ENCODE assay signal across 6 cellular contexts in genomic region chr22:24553597-24554315, GRCh38. TPM values are rescaled to one million over a fixed set of nuclear protein-coding genes. Genes with fewer than 3 reads are reported as not detected.
DNase-seq lines count a peak whose midpoint lies in the region; ATAC-seq and TF ChIP-seq lines count a peak whose summit lies in the region.

No MANE protein-coding gene starts in this region.

- H4K91ac ChIP-seq in H9 (ENCODE audit: insufficient read length, low read depth, low read length) = no peak overlapping the region

- H2BK5ac ChIP-seq in H9 (ENCODE audit: insufficient read length, low read length) = no peak overlapping the region

- H2BK15ac ChIP-seq in H9 (ENCODE audit: low read depth, low read length) = no peak overlapping the region

- no peak overlapping the region for H2BK120ac ChIP-seq in H9 (ENCODE audit: low read depth, low read length, poor library complexity, severe bottlenecking)

- H3T11ph ChIP-seq in H9 (ENCODE audit: low read length) = no peak overlapping the region

- no peak overlapping the region for H2AK5ac ChIP-seq in H9 (ENCODE audit: insufficient read length, low read length)

- H3K18ac ChIP-seq in H9 (ENCODE audit: insufficient read length, low read depth, low read length) = no peak overlapping the region

- H3K4me1 Mint-ChIP-seq in H9 = peaks cover 27 to 33% of the 10 kb centered on the region in 2 experiments
- peaks cover 38% of the 10 kb centered on the region for H3K4me1 Mint-ChIP-seq in mesothelial cell of epicardium

- H3K27ac ChIP-seq in H9 (ENCODE audit: insufficient read length, low read depth, low read length) = no peak overlapping the region

- H3K56ac ChIP-seq in H9 (ENCODE audit: insufficient read length, low read depth, low read length) = no peak overlapping the region

- H4K5ac ChIP-seq in H9 (ENCODE audit: insufficient read length, low read depth, low read length) = no peak overlapping the region

- peak overlapping the region; percentile 94 to 99 for H3K4me3 Mint-ChIP-seq in H9
- H3K4me3 Mint-ChIP-seq in mesothelial cell of epicardium = peak overlapping the region; percentile 91

- no peak overlapping the region for H2BK12ac ChIP-seq in H9 (ENCODE audit: insufficient read length, low read depth, low read length)

- no peaks in the 10 kb centered on the region for H3K9me3 ChIP-seq in H9 (ENCODE audit: control insufficient read depth, low read depth, low read length)

- H3K36me3 Mint-ChIP-seq in H9 (ENCODE audit: insufficient read depth in 1 of 3, low read depth in 3 of 3) (peaks cover 22 to 28% (median 28%) of the 10 kb centered on the region in 3 experiments), mesothelial cell of epicardium (peaks cover 9% of the 10 kb centered on the region)
- peaks cover 36 to 37% of the 10 kb centered on the region in 2 donors for H3K36me3 Mint-ChIP-seq in activated naive CD4-positive, alpha-beta T cell treated with anti-CD3 and anti-CD28 coated beads, Interleukin-2, amount 50 U/mL, for 72 hours

- H3K27ac Mint-ChIP-seq in H9 (peak overlapping the region in 2 of 3 experiments; percentile 85 to 95; a peak in 4 of 7 replicates), mesothelial cell of epicardium (peak overlapping the region; percentile 97)
- peak overlapping the region; percentile 96 to 98 for H3K27ac Mint-ChIP-seq in activated naive CD4-positive, alpha-beta T cell treated with anti-CD3 and anti-CD28 coated beads, Interleukin-2, amount 50 U/mL, for 72 hours

- H3K23me2 ChIP-seq in H9 (ENCODE audit: insufficient read length, low read depth, low read length, poor library complexity, severe bottlenecking) = peaks cover 16% of the 10 kb centered on the region

- H2BK20ac ChIP-seq in H9 (ENCODE audit: low read depth, low read length, poor library complexity, severe bottlenecking) = no peak overlapping the region

- peaks cover 2% of the 10 kb centered on the region in 2 experiments; a peak in 3 of 5 replicates for H3K9me3 Mint-ChIP-seq in H9
- H3K9me3 Mint-ChIP-seq in activated naive CD4-positive, alpha-beta T cell treated with anti-CD3 and anti-CD28 coated beads, Interleukin-2, amount 50 U/mL, for 72 hours = no peaks in the 10 kb centered on the region
- no peaks in the 10 kb centered on the region for H3K9me3 Mint-ChIP-seq in mesothelial cell of epicardium

- no peak overlapping the region for H4K8ac ChIP-seq in H9 (replicated peaks; ENCODE audit: insufficient read length, low read depth, low read length)

- WGBS in H9 (ENCODE audit: extremely low coverage, insufficient read length, low lambda C conversion rate) = no CpG with 5 or more reads among the region's 12 CpGs

- H3K4ac ChIP-seq in H9 (ENCODE audit: low read depth, low read length) = no peak overlapping the region

- H3K14ac ChIP-seq in H9 (ENCODE audit: insufficient read depth, low read length) = no peak overlapping the region

- peaks cover 11% of the 10 kb centered on the region for H3K79me1 ChIP-seq in H9 (ENCODE audit: insufficient read depth, low read depth, low read length, poor library complexity, severe bottlenecking)

- H3K79me2 ChIP-seq in H9 (ENCODE audit: insufficient read depth, low read length) = peaks cover 39% of the 10 kb centered on the region; the same call in 1 of the 2 replicates

- peak overlapping the region; percentile 70 for H3K4me2 ChIP-seq in H9 (ENCODE audit: insufficient read depth, insufficient read length, low read length)

- DNase-seq in H9 = no peak
- no peak for DNase-seq in activated naive CD4-positive, alpha-beta T cell treated with anti-CD3 and anti-CD28 coated beads, Interleukin-2, amount 50 U/mL, for 72 hours (ENCODE audit: low spot score in 2 of 2)
- no peak for DNase-seq in mesothelial cell of epicardium (ENCODE audit: low spot score in 2 of 2, unreplicated experiment in 2 of 2)
- DNase-seq in cerebellum (ENCODE audit: low spot score) = no peak

- no peak for TF ChIP-seq CTCF in H9 (conservative IDR thresholded peaks at IDR 0.05)
- no peak for TF ChIP-seq CTCF in mesothelial cell of epicardium (IDR thresholded peaks at IDR 0.05; ENCODE audit: unreplicated experiment)

- no peaks in the 10 kb centered on the region for H3K27me3 ChIP-seq in H9 (ENCODE audit: insufficient read depth, low read length)

- ATAC-seq in activated naive CD4-positive, alpha-beta T cell treated with anti-CD3 and anti-CD28 coated beads, Interleukin-2, amount 50 U/mL, for 72 hours = no peak
- no peak for ATAC-seq in GM18907 (IDR thresholded peaks at IDR 0.05; ENCODE audit: unreplicated experiment)
- no peak for ATAC-seq in GM19324 (IDR thresholded peaks at IDR 0.05; ENCODE audit: low FRiP score, unreplicated experiment)

- H3K9ac ChIP-seq in H9 (ENCODE audit: extremely low read depth, insufficient read length, low read length) = peak overlapping the region; percentile 80

- peaks cover 2% of the 10 kb centered on the region for H4K20me1 ChIP-seq in H9 (ENCODE audit: control insufficient read depth, insufficient read depth, insufficient read length)

- H2AFZ ChIP-seq in H9 (ENCODE audit: low read length) = no peak overlapping the region

- H3K23ac ChIP-seq in H9 (ENCODE audit: insufficient read length, low read depth, low read length) = no peak overlapping the region

- H3K27me3 Mint-ChIP-seq in H9 (ENCODE audit: low read depth) (no peaks in the 10 kb centered on the region), mesothelial cell of epicardium (ENCODE audit: low read depth) (no peaks in the 10 kb centered on the region)

- H3K4me1 ChIP-seq in H9 (ENCODE audit: insufficient read depth, low read length) = peaks cover 3% of the 10 kb centered on the region

RNA-seq across cellular contexts. Expression of gene GUCD1, which starts 1.2 kb away (rescaled TPM):
- total RNA-seq in H9 (2021) = 87.4 and 99.8 TPM in 2 replicates
- total RNA-seq in activated naive CD4-positive, alpha-beta T cell treated with anti-CD3 and anti-CD28 coated beads, Interleukin-2, amount 50 U/mL, for 72 hours = 100 to 1,000 TPM; 106 to 137 TPM
- 79.4 to 83.6 TPM (median 83.2 TPM) in 3 replicates for total RNA-seq in mesothelial cell of epicardium
- total RNA-seq in cerebellum = 39.1 TPM

RNA-seq across cellular contexts. Expression of gene SNRPD3, which starts 2.0 kb away (rescaled TPM):
- total RNA-seq in H9 (2021) (205 and 212 TPM in 2 replicates), mesothelial cell of epicardium (95.1 to 110 TPM (median 102 TPM) in 3 replicates), cerebellum (121 TPM)
- total RNA-seq in activated naive CD4-positive, alpha-beta T cell treated with anti-CD3 and anti-CD28 coated beads, Interleukin-2, amount 50 U/mL, for 72 hours = 100 to 1,000 TPM; 115 to 138 TPM

RNA-seq across cellular contexts. Expression of gene LRRC75B, which starts 39.1 kb away (rescaled TPM):
- 16.4 and 18.1 TPM in 2 replicates for total RNA-seq in H9 (2021)
- total RNA-seq in activated naive CD4-positive, alpha-beta T cell treated with anti-CD3 and anti-CD28 coated beads, Interleukin-2, amount 50 U/mL, for 72 hours = 1 to 10 TPM in 1 of 2 donors, under 1 TPM in 1; 0.91 to 1.1 TPM
- total RNA-seq in mesothelial cell of epicardium = 28.7 to 32.5 TPM (median 30.8 TPM) in 3 replicates
- total RNA-seq in cerebellum = 10.8 TPM

RNA-seq across cellular contexts. Expression of gene GGT1, which starts 49.2 kb away (rescaled TPM):
- total RNA-seq in H9 (2021) (19.5 and 20.5 TPM in 2 replicates), mesothelial cell of epicardium (16.1 to 18.2 TPM (median 17.5 TPM) in 3 replicates), cerebellum (4.9 TPM)
- 10 to 100 TPM; 31.3 to 48.4 TPM for total RNA-seq in activated naive CD4-positive, alpha-beta T cell treated with anti-CD3 and anti-CD28 coated beads, Interleukin-2, amount 50 U/mL, for 72 hours

RNA-seq across cellular contexts. Expression of gene UPB1, which starts 58.6 kb away (rescaled TPM):
- 0.07 TPM in 1 of 2 replicates, not detected in the other for total RNA-seq in H9 (2021)
- total RNA-seq in activated naive CD4-positive, alpha-beta T cell treated with anti-CD3 and anti-CD28 coated beads, Interleukin-2, amount 50 U/mL, for 72 hours = under 1 TPM; 0.23 to 0.57 TPM
- total RNA-seq in mesothelial cell of epicardium = 1.3 to 1.5 TPM (median 1.3 TPM) in 3 replicates
- total RNA-seq in cerebellum = 0.45 TPM
